In the genomic region with DNA sequence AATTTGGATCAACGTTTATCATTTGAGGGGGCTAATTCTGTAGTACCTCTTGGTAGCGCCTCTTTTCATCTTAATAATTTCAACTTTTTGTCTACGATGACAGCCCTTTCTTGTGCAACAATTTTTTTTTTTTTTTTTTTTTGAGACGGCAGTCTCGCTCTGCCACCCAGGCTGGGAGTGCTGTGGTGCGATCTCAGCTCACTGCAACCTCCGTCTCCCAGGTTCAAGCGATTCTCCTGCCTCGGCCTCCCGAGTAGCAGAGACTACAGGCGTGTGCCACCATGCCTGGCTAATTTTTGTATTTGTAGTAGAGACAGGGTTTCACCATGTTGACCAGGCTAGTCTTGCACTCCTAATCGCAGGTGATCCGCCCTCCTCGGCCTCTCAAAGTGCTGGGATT, we compare ENCODE assay signal across 8 cellular contexts. TPM values are rescaled to one million over a fixed set of nuclear protein-coding genes. Genes with fewer than 3 reads are reported as not detected.
DNase-seq lines count a peak whose midpoint lies in the region; TF ChIP-seq lines count a peak whose summit lies in the region.
"Not testable (repeated sequence)": the region's sequence is repeated elsewhere in the genome, so short reads cannot be mapped to it uniquely, and the experiment has no call there.

No MANE protein-coding gene starts in this region.

- H3K4me3 Mint-ChIP-seq in T-helper 2 cell treated with Interferon-gamma antibody and Interleukin-4, amounts not matched to agents 5 μg/mL and 100 μg/mL, for 36 hours, result peak overlapping the region; percentile 96
- peak overlapping the region; percentile 87 for H3K4me3 Mint-ChIP-seq in progenitor cell of endocrine pancreas (ENCODE audit: low read depth)
- H3K4me3 Mint-ChIP-seq in type B pancreatic cell, result peak overlapping the region; percentile 96

- H3K36me3 ChIP-seq in adrenal gland (replicated peaks in 1 of 2); esophagus (ENCODE audit: control insufficient read depth in 2 of 2, insufficient read depth in 2 of 2, low read length in 1 of 2); liver (ENCODE audit: control insufficient read depth in 4 of 4, insufficient read depth in 3 of 4, low read depth in 1 of 4, low read length in 3 of 4): not testable (repeated sequence)

- H3K27me3 Mint-ChIP-seq in T-helper 2 cell treated with Interferon-gamma antibody and Interleukin-4, amounts not matched to agents 5 μg/mL and 100 μg/mL, for 36 hours (ENCODE audit: low read depth); progenitor cell of endocrine pancreas; type B pancreatic cell: not testable (repeated sequence)

- TF ChIP-seq CTCF in LNCaP clone FGC (IDR thresholded peaks at IDR 0.05; ENCODE audit: control insufficient read depth, extremely low read depth, insufficient read depth); adrenal gland (IDR thresholded peaks at IDR 0.05); liver (IDR thresholded peaks at IDR 0.05; ENCODE audit: low read depth, low read length, missing input control); progenitor cell of endocrine pancreas (IDR thresholded peaks at IDR 0.05; ENCODE audit: unreplicated experiment); type B pancreatic cell (conservative IDR thresholded peaks at IDR 0.05): not testable (repeated sequence)

- H3K27ac ChIP-seq in adrenal gland (peak overlapping the region; percentile 89 to 99 (median 97)), esophagus (ENCODE audit: low read depth in 2 of 2, low read length in 1 of 2) (peak overlapping the region; percentile 47 to 90), liver (ENCODE audit: low read depth in 1 of 2, low read length in 2 of 2) (peak overlapping the region; percentile 91 to 96)

- peaks cover 26% of the 10 kb centered on the region for H3K4me1 Mint-ChIP-seq in T-helper 2 cell treated with Interferon-gamma antibody and Interleukin-4, amounts not matched to agents 5 μg/mL and 100 μg/mL, for 36 hours (ENCODE audit: low read depth)
- peaks cover 12% of the 10 kb centered on the region for H3K4me1 Mint-ChIP-seq in progenitor cell of endocrine pancreas (ENCODE audit: low read depth)
- peaks cover 12% of the 10 kb centered on the region for H3K4me1 Mint-ChIP-seq in type B pancreatic cell (ENCODE audit: unreplicated experiment)

- H3K9me3 ChIP-seq in adrenal gland (replicated peaks in 1 of 3); esophagus (ENCODE audit: control insufficient read depth in 2 of 2, insufficient read depth in 1 of 2, low read depth in 1 of 2, low read length in 1 of 2); liver (ENCODE audit: control insufficient read depth in 4 of 4, low read length in 3 of 4): not testable (repeated sequence)

- intact Hi-C loops in adrenal gland (cut with DNase I), result loop anchor here in 1 of 2 donors (10.0 kb wide), 1 partner anchor 49 kb away; the partner anchor contains the start of gene CNOT6L

- peak overlapping the region; percentile 98 to 100 for H3K9ac ChIP-seq in liver (ENCODE audit: low read depth in 1 of 2, low read length in 2 of 2)

- WGBS in adrenal gland, 4 donors, result 24 to 34% (median 27%) methylated on average over 14 of the region's 14 CpGs
- WGBS in esophagus, 2 donors, result 14 to 22% methylated on average over 14 of the region's 14 CpGs
- 30% methylated on average over 14 of the region's 14 CpGs for WGBS in liver

- H3K9me3 Mint-ChIP-seq in T-helper 2 cell treated with Interferon-gamma antibody and Interleukin-4, amounts not matched to agents 5 μg/mL and 100 μg/mL, for 36 hours; progenitor cell of endocrine pancreas (ENCODE audit: low read depth); type B pancreatic cell: not testable (repeated sequence)

- TF ChIP-seq POLR2A in adrenal gland (IDR thresholded peaks at IDR 0.05), result not testable (repeated sequence)

- H3K36me3 Mint-ChIP-seq in T-helper 2 cell treated with Interferon-gamma antibody and Interleukin-4, amounts not matched to agents 5 μg/mL and 100 μg/mL, for 36 hours (ENCODE audit: low read depth), result peaks cover 14% of the 10 kb centered on the region
- not testable (repeated sequence) for H3K36me3 Mint-ChIP-seq in progenitor cell of endocrine pancreas (ENCODE audit: insufficient read depth); type B pancreatic cell

- peak overlapping the region; percentile 70 for H3K4me3 ChIP-seq in LNCaP clone FGC (ENCODE audit: low read depth, low read length)
- H3K4me3 ChIP-seq in adrenal gland, result peak overlapping the region; percentile 34 to 93 (median 66)
- peak overlapping the region; percentile 61 to 91 for H3K4me3 ChIP-seq in esophagus (ENCODE audit: low read depth in 1 of 2, low read length in 2 of 2)
- peak overlapping the region; percentile 63 to 94 (median 89) for H3K4me3 ChIP-seq in liver (ENCODE audit: low read depth in 1 of 3, low read length in 3 of 3)

- not testable (repeated sequence) for TF ChIP-seq RAD21 in liver (IDR thresholded peaks at IDR 0.05)

- peaks cover 0 to 17% of the 10 kb centered on the region in 2 donors for H3K4me1 ChIP-seq in adrenal gland (replicated peaks in 1 of 2)
- H3K4me1 ChIP-seq in esophagus (ENCODE audit: control insufficient read depth in 2 of 2, insufficient read depth in 2 of 2, low read length in 1 of 2), result not testable (repeated sequence)
- peaks cover 3 to 15% (median 6%) of the 10 kb centered on the region in 4 donors for H3K4me1 ChIP-seq in liver (ENCODE audit: control insufficient read depth in 4 of 4, insufficient read depth in 4 of 4, low read length in 3 of 4)

- DNase-seq in ELR (ENCODE audit: low read depth), result peak; percentile 13
- DNase-seq in LNCaP clone FGC (ENCODE audit: low read depth); T-helper 2 cell treated with Interferon-gamma antibody and Interleukin-4, amounts not matched to agents 5 μg/mL and 100 μg/mL, for 36 hours (ENCODE audit: low spot score); progenitor cell of endocrine pancreas (ENCODE audit: low spot score, unreplicated experiment); type B pancreatic cell (ENCODE audit: extremely low spot score, unreplicated experiment): not testable (repeated sequence)
- DNase-seq in adrenal gland, result peak in 1 of 7 donors; percentile 2

- H3K27ac Mint-ChIP-seq in T-helper 2 cell treated with Interferon-gamma antibody and Interleukin-4, amounts not matched to agents 5 μg/mL and 100 μg/mL, for 36 hours, result peak overlapping the region; percentile 97
- H3K27ac Mint-ChIP-seq in progenitor cell of endocrine pancreas, result peak overlapping the region; percentile 99
- peak overlapping the region; percentile 99 for H3K27ac Mint-ChIP-seq in type B pancreatic cell

- not testable (repeated sequence) for H3K27me3 ChIP-seq in adrenal gland; esophagus (ENCODE audit: control insufficient read depth in 1 of 2, insufficient read depth in 2 of 2, low read length in 2 of 2); liver (ENCODE audit: control insufficient read depth in 4 of 4, insufficient read depth in 4 of 4, low read length in 3 of 4)

RNA-seq across cellular contexts. Expression of gene MRPL1, which starts 0.7 kb away (rescaled TPM):
- total RNA-seq in adrenal gland, result 10 to 100 TPM; 14.3 to 35.1 (median 24.6) TPM
- polyA plus RNA-seq in adrenal gland, result 10 to 100 TPM; 36.7 to 49.4 (median 42.4) TPM
- 10 to 100 TPM; 24.5 to 38.4 TPM for polyA plus RNA-seq in esophagus
- total RNA-seq in liver, result 10 to 100 TPM; 10.5 to 16.6 TPM
- polyA plus RNA-seq in liver, result 10 to 100 TPM; 15.7 to 20.6 TPM
- 25.7 and 32.7 TPM in 2 replicates for total RNA-seq in progenitor cell of endocrine pancreas
- total RNA-seq in type B pancreatic cell (ENCODE audit: low replicate concordance), result 27.1 and 44.1 TPM in 2 replicates

RNA-seq across cellular contexts. Expression of gene CNOT6L, which starts 44.2 kb away (rescaled TPM):
- total RNA-seq in adrenal gland (10 to 100 TPM; 12.1 to 50.9 (median 42.1) TPM), liver (10 to 100 TPM; 14.8 to 17.7 TPM), progenitor cell of endocrine pancreas (39.7 and 42.4 TPM in 2 replicates), type B pancreatic cell (ENCODE audit: low replicate concordance) (30.0 and 40.1 TPM in 2 replicates)
- polyA plus RNA-seq in adrenal gland (10 to 100 TPM in 1 of 3 donors, 1 to 10 TPM in 2; 4.0 to 20.2 (median 4.8) TPM), esophagus (1 to 10 TPM; 2.8 to 4.3 TPM), liver (1 to 10 TPM; 4.4 to 6.2 TPM)
